ENCODE assay signal across 1 cellular context in the genomic region with DNA sequence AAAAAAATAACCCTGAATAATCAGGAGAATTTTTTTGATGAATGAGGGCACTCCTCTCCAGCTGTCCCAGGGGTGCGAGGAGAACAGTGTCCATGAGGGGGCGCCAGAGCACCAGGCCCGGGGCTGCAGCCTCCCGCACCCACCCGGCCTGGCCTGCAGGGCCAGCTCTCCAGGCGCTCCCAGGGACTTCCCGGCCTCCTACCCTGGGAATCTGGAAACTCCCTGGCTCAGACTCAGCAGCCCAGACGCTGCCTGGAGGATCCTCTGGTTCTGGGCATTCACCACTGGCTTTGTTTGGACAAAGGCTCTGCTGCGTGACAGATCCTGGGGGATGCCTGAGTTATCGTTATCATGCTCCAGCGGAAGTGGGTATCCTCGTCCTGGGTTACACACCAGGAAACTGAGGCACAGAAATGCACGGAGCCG.
TF ChIP-seq lines count a peak whose summit lies in the region.

No MANE protein-coding gene starts in this region.

TF ChIP-seq in HepG2, 621 proteins besides CTCF, POLR2A, EP300 and RAD21:
- TF ChIP-seq DNMT3B (CRISPR knock-in tag; conservative IDR thresholded peaks at IDR 0.05), result no peak
- TF ChIP-seq CEBPG (CRISPR knock-in tag; IDR thresholded peaks at IDR 0.05), result no peak
- TF ChIP-seq STAG1 (CRISPR knock-in tag; IDR thresholded peaks at IDR 0.05), result peak; percentile 94
- TF ChIP-seq PBX3 (CRISPR knock-in tag; IDR thresholded peaks at IDR 0.05; ENCODE audit: borderline replicate concordance), result no peak
- no peak for TF ChIP-seq ZNF775 (CRISPR knock-in tag; IDR thresholded peaks at IDR 0.05; ENCODE audit: borderline replicate concordance)
- TF ChIP-seq GABPB1 (CRISPR knock-in tag; IDR thresholded peaks at IDR 0.05), result peak; percentile 31; the same call in 1 of the 2 replicates
- 0 out of 2 replicates have a peak, but pooled peaks have one; percentile 38 for TF ChIP-seq KDM2A (CRISPR knock-in tag; IDR thresholded peaks at IDR 0.05; ENCODE audit: borderline replicate concordance, low read depth)
- TF ChIP-seq SMC3 (IDR thresholded peaks at IDR 0.05; ENCODE audit: low read length), result peak; percentile 78
- TF ChIP-seq ZFAT (CRISPR knock-in tag; conservative IDR thresholded peaks at IDR 0.05), result no peak
- TF ChIP-seq MTF2 (CRISPR knock-in tag; IDR thresholded peaks at IDR 0.05; ENCODE audit: borderline replicate concordance), result no peak
- peak; percentile 49 for TF ChIP-seq XRCC5 (optimal IDR thresholded peaks at IDR 0.05; ENCODE audit: low read length)
- TF ChIP-seq RXRA (CRISPR knock-in tag; IDR thresholded peaks at IDR 0.05), result peak; percentile 32; the same call in 1 of the 2 replicates
- no peak for TF ChIP-seq ONECUT2 (CRISPR knock-in tag; IDR thresholded peaks at IDR 0.05)
- peak; percentile 43; the same call in 1 of the 2 replicates for TF ChIP-seq SALL1 (CRISPR knock-in tag; IDR thresholded peaks at IDR 0.05)
- peak; percentile 37 for TF ChIP-seq ZNF687 (CRISPR knock-in tag; IDR thresholded peaks at IDR 0.05)
- peak; percentile 41; the same call in 1 of the 2 replicates for TF ChIP-seq AHR (CRISPR knock-in tag; IDR thresholded peaks at IDR 0.05)
- TF ChIP-seq AGO2 (optimal IDR thresholded peaks at IDR 0.05; ENCODE audit: low read depth, low read length), result peak; percentile 41
- TF ChIP-seq ETV5 (CRISPR knock-in tag; IDR thresholded peaks at IDR 0.05; ENCODE audit: borderline replicate concordance), result no peak
- 0 out of 3 replicates have a peak, but pooled peaks have one; percentile 27 for TF ChIP-seq MXI1 (IDR thresholded peaks at IDR 0.05; ENCODE audit: borderline replicate concordance, low read depth, low read length)
- TF ChIP-seq, protein P1, sequence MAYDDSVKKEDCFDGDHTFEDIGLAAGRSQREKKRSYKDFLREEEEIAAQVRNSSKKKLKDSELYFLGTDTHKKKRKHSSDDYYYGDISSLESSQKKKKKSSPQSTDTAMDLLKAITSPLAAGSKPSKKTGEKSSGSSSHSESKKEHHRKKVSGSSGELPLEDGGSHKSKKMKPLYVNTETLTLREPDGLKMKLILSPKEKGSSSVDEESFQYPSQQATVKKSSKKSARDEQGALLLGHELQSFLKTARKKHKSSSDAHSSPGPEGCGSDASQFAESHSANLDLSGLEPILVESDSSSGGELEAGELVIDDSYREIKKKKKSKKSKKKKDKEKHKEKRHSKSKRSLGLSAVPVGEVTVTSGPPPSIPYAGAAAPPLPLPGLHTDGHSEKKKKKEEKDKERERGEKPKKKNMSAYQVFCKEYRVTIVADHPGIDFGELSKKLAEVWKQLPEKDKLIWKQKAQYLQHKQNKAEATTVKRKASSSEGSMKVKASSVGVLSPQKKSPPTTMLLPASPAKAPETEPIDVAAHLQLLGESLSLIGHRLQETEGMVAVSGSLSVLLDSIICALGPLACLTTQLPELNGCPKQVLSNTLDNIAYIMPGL (CRISPR knock-in tag; IDR thresholded peaks at IDR 0.05; ENCODE audit: borderline replicate concordance in 1 of 2, low read depth in 1 of 2), result 0 out of 4 replicates have a peak, but pooled peaks of 1 of the 2 experiments have one; percentile 23
- no peak for TF ChIP-seq MED13 (CRISPR knock-in tag; IDR thresholded peaks at IDR 0.05)
- 0 out of 2 replicates have a peak, but pooled peaks have one; percentile 25 for TF ChIP-seq ZFY (CRISPR knock-in tag; IDR thresholded peaks at IDR 0.05)
- 0 out of 2 replicates have a peak, but pooled peaks have one; percentile 41 for TF ChIP-seq ZNF232 (CRISPR knock-in tag; IDR thresholded peaks at IDR 0.05; ENCODE audit: borderline replicate concordance)
- peak; percentile 24 for TF ChIP-seq YY1 (IDR thresholded peaks at IDR 0.05; ENCODE audit: insufficient read depth, insufficient replicate concordance, low read depth, low read length)
